ENCODE assay signal across 17 cellular contexts in the genomic region with DNA sequence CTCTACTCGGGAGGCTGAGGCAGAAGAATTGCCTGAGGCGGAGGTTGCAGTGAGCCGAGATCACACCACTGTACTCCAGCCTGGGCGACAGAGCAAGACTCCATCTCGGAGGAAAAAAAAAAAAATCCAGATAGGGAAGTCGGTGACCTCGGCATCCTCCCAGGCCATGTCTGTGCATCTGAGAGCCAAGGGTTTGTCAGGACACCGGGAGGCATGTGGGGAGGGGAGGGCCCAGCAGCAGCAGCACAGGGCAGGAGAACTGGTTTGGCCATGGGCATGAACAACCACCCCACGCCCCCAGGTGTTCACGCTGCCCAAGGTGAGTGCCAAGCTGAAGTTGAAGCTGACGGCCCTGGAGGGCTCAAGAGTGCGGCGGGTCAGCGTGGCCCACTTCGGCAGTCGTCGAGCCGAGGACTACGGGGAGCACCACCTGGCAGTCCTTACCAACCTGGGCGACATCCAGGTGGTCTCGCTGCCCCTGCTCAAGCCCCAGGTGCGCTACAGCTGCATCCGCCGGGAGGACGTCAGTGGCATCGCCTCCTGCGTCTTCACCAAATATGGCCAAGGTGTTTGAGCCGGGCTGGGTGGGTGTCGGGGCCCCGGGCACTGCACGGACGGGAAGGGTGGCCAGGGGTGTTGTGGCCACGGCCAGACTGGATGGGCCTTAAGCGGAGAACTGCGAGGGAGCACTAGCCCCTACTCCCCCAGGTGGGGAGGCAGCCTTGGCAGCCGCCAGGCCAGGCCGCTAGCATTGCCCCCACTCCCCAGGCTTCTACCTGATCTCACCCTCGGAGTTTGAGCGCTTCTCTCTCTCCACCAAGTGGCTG.
"Had no signal": no experiment of that assay in that cellular context is flagged by ENCODE, and none has a peak within 500 bp of the region (broad histone marks: within the 10 kb centered on the region; RNA-seq: fewer than 3 reads in every experiment).

No MANE protein-coding gene starts in this region.

- H3K4me3 Mint-ChIP-seq: activated naive CD8-positive, alpha-beta T cell; natural killer cell treated with Interleukin-12 subunit alpha and Interleukin-12 subunit beta and Interleukin-15 and Interleukin-18, amount 100 ng/mL, for 72 hours had no signal

- H3K36me3 Mint-ChIP-seq: activated naive CD8-positive, alpha-beta T cell; natural killer cell treated with Interleukin-12 subunit alpha and Interleukin-12 subunit beta and Interleukin-15 and Interleukin-18, amount 100 ng/mL, for 72 hours had no signal

- H3K9me3 ChIP-seq: adrenal gland, pancreas, thoracic aorta had no signal

- ATAC-seq: natural killer cell treated with Interleukin-12 subunit alpha and Interleukin-12 subunit beta and Interleukin-15 and Interleukin-18, amount 100 ng/mL, for 72 hours; pancreas; sciatic nerve had no signal

- H3K4me1 ChIP-seq: adrenal gland, pancreas had no signal

- DNase-seq: activated CD4-positive, CD25-positive, alpha-beta regulatory T cell treated with anti-CD3 and anti-CD28 coated beads, Interleukin-2, amount 50 U/mL, for 72 hours; activated T-cell treated with anti-CD3 and anti-CD28 coated beads, Interleukin-2, amount 50 U/mL, for 1 hour; adrenal gland; cerebellar nuclear complex; foreskin fibroblast; hippocampal formation; pancreas; stimulated activated CD4-positive, alpha-beta T cell treated with anti-CD3 and anti-CD28 coated beads, Interleukin-2, amount 100 ng/mL, for 48 hours; stimulated activated naive CD4-positive, alpha-beta T cell treated with Interleukin-2 at 50 U/mL for 16 hours; SW 1271 had no signal

- H3K36me3 ChIP-seq: adrenal gland, thoracic aorta had no signal

- H3K27ac ChIP-seq: adrenal gland, coronary artery, pancreas, SK-N-MC, thoracic aorta, VCaP had no signal

- H3K27me3 ChIP-seq: adrenal gland, pancreas had no signal

- H3K9me3 Mint-ChIP-seq: natural killer cell treated with Interleukin-12 subunit alpha and Interleukin-12 subunit beta and Interleukin-15 and Interleukin-18, amount 100 ng/mL, for 72 hours had no signal

- H3K27me3 Mint-ChIP-seq: activated naive CD8-positive, alpha-beta T cell; natural killer cell treated with Interleukin-12 subunit alpha and Interleukin-12 subunit beta and Interleukin-15 and Interleukin-18, amount 100 ng/mL, for 72 hours had no signal

- H3K4me3 ChIP-seq: adrenal gland, coronary artery, pancreas, SK-N-MC, thoracic aorta had no signal

- H3K27ac Mint-ChIP-seq: activated naive CD8-positive, alpha-beta T cell had no signal
